In the genomic region with DNA sequence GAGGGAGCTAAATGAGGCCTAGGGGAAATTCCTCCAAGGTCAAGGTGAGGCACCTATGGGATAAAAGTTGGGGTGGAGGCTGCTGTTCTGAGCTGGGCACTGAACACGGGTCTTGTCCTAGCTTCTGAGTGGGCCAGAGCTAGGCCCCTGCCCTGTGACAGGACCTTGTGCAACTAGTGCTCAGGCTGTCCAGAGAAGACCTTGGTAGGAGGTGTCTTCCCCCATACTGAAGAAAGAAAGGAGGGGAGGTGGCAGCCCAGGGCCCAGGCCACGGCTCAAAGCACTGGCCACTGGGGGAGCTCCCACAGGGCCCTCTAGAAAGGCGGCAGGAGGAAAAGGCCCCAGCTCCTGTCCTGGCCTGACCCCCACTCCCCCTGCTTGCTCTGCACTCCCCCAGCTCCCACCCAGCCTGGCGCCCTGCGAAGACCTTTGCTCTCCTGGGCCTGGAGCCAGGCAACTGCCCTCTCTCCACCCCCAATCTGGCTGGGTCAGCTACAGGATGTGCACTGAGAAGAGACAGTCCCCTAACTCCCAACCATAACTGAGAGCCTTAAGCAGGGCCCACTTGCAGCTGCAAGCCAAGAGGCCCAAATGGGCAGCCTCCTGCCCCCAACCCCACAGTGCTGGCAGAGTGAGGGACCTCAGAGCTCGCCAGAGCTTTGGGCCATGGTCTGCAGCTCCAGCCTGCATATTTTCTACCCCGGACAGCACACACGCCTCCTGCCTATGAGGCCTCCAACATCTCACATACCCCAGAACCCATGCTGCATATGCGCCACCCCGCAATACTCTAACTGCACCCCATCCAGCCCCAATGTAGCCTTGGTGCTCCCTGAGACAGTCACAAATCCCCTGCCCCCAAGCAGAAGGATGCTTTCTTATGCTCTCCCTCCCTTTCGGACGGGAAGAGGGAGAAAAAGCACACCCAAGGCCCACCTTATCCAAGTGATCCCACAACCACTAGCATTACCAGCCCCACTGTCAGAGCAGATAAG, we compare ENCODE assay signal across 1 cellular context.
TF ChIP-seq lines count a peak whose summit lies in the region.

No MANE protein-coding gene starts in this region.

TF ChIP-seq in A549, 52 proteins besides CTCF, POLR2A, EP300 and RAD21:
- no peak for TF ChIP-seq ZSCAN20 (CRISPR knock-in tag; IDR thresholded peaks at IDR 0.05)
- no peak for TF ChIP-seq EHF (CRISPR knock-in tag; IDR thresholded peaks at IDR 0.05)
- TF ChIP-seq MAFK (IDR thresholded peaks at IDR 0.05; ENCODE audit: partially characterized antibody) = no peak
- no peak for TF ChIP-seq POLR2AphosphoS2 (conservative IDR thresholded peaks at IDR 0.05; ENCODE audit: low read length)
- TF ChIP-seq HDAC2 (IDR thresholded peaks at IDR 0.05) = no peak
- TF ChIP-seq RNF2 (IDR thresholded peaks at IDR 0.05; ENCODE audit: borderline replicate concordance, low read depth) = no peak
- TF ChIP-seq NR3C1 (IDR thresholded peaks at IDR 0.05) = no peak
- no peak for TF ChIP-seq ZFP36 (IDR thresholded peaks at IDR 0.05; ENCODE audit: borderline replicate concordance, partially characterized antibody)
- no peak for TF ChIP-seq ZC3H11A (IDR thresholded peaks at IDR 0.05)
- TF ChIP-seq KDM5A (IDR thresholded peaks at IDR 0.05) = no peak
- no peak for TF ChIP-seq RARB (CRISPR knock-in tag; IDR thresholded peaks at IDR 0.05)
- TF ChIP-seq MAZ (IDR thresholded peaks at IDR 0.05; ENCODE audit: borderline replicate concordance, low read depth, low read length) = no peak
TF ChIP-seq in A549: peak in this region for 0.
